ENCODE assay signal across 8 cellular contexts in genomic region chr7:75072978-75073282, GRCh38. TPM values are rescaled to one million over a fixed set of nuclear protein-coding genes. Genes with fewer than 3 reads are reported as not detected.
DNase-seq lines count a peak whose midpoint lies in the region; ATAC-seq, FAIRE-seq and TF ChIP-seq lines count a peak whose summit lies in the region.

No MANE protein-coding gene starts in this region.

- peaks cover 23% of the 10 kb centered on the region for H3K79me2 ChIP-seq in hepatocyte

- H4K20me1 ChIP-seq in hepatocyte (ENCODE audit: insufficient read depth, poor library complexity, severe bottlenecking): no peaks in the 10 kb centered on the region

- no peak for DNase-seq in activated CD8-positive, alpha-beta T cell treated with anti-CD3 and anti-CD28 coated beads, Interleukin-2, amount 10 ng/mL, durations not matched to agents 7 days and 5 days
- DNase-seq in hepatocyte (ENCODE audit: low spot score) (no peak), urothelium cell line (ENCODE audit: low spot score) (no peak), NCI-H187 treated with DMSO at 0.1 percent for 48 hours (lab: John Stamatoyannopoulos, UW) (no peak), A172 (ENCODE audit: low spot score) (no peak), DMS114 treated with DMSO at 0.1 percent for 48 hours (lab: John Stamatoyannopoulos, UW; ENCODE audit: unreplicated experiment) (no peak)
- DNase-seq in stimulated activated effector memory CD8-positive, alpha-beta T cell treated with anti-CD3 and anti-CD28 coated beads, Interleukin-12 subunit alpha, Interleukin-12 subunit beta, amount 100 ng/mL, for 72 hours (ENCODE audit: low spot score in 2 of 2): no peak

- peaks cover 14% of the 10 kb centered on the region for H3K4me1 Mint-ChIP-seq in activated CD8-positive, alpha-beta T cell treated with anti-CD3 and anti-CD28 coated beads, Interleukin-2, amount 10 ng/mL, durations not matched to agents 7 days and 5 days (ENCODE audit: low read depth)
- peaks cover 5% of the 10 kb centered on the region for H3K4me1 Mint-ChIP-seq in stimulated activated effector memory CD8-positive, alpha-beta T cell treated with anti-CD3 and anti-CD28 coated beads, Interleukin-12 subunit alpha, Interleukin-12 subunit beta, amount 100 ng/mL, for 72 hours

- peak overlapping the region; percentile 73 for H2AFZ ChIP-seq in hepatocyte

- H3K4me3 ChIP-seq in hepatocyte: peak overlapping the region; percentile 75

- H3K27me3 Mint-ChIP-seq in activated CD8-positive, alpha-beta T cell treated with anti-CD3 and anti-CD28 coated beads, Interleukin-2, amount 10 ng/mL, durations not matched to agents 7 days and 5 days (ENCODE audit: low read depth): no peaks in the 10 kb centered on the region

- no peak for FAIRE-seq in urothelium cell line (lab: Jason Lieb, UNC)

- H3K27ac Mint-ChIP-seq in activated CD8-positive, alpha-beta T cell treated with anti-CD3 and anti-CD28 coated beads, Interleukin-2, amount 10 ng/mL, durations not matched to agents 7 days and 5 days: peak overlapping the region; percentile 97
- peak overlapping the region; percentile 95 for H3K27ac Mint-ChIP-seq in stimulated activated effector memory CD8-positive, alpha-beta T cell treated with anti-CD3 and anti-CD28 coated beads, Interleukin-12 subunit alpha, Interleukin-12 subunit beta, amount 100 ng/mL, for 72 hours

- 4% methylated on average over 9 of the region's 9 CpGs for WGBS in hepatocyte (ENCODE audit: low lambda C conversion rate, missing lambda C conversion rate)

- peaks cover 19% of the 10 kb centered on the region for H3K36me3 Mint-ChIP-seq in activated CD8-positive, alpha-beta T cell treated with anti-CD3 and anti-CD28 coated beads, Interleukin-2, amount 10 ng/mL, durations not matched to agents 7 days and 5 days (ENCODE audit: low read depth)
- peaks cover 40% of the 10 kb centered on the region for H3K36me3 Mint-ChIP-seq in stimulated activated effector memory CD8-positive, alpha-beta T cell treated with anti-CD3 and anti-CD28 coated beads, Interleukin-12 subunit alpha, Interleukin-12 subunit beta, amount 100 ng/mL, for 72 hours

- peak; percentile 6 for ATAC-seq in HG02943 (IDR thresholded peaks at IDR 0.05; ENCODE audit: low read depth, unreplicated experiment)
- no peak for ATAC-seq in activated CD8-positive, alpha-beta T cell treated with anti-CD3 and anti-CD28 coated beads, Interleukin-2, amount 10 ng/mL, durations not matched to agents 7 days and 5 days
- no peak for ATAC-seq in stimulated activated effector memory CD8-positive, alpha-beta T cell treated with anti-CD3 and anti-CD28 coated beads, Interleukin-12 subunit alpha, Interleukin-12 subunit beta, amount 100 ng/mL, for 72 hours

- peak overlapping the region; percentile 97 for H3K4me3 Mint-ChIP-seq in activated CD8-positive, alpha-beta T cell treated with anti-CD3 and anti-CD28 coated beads, Interleukin-2, amount 10 ng/mL, durations not matched to agents 7 days and 5 days
- H3K4me3 Mint-ChIP-seq in stimulated activated effector memory CD8-positive, alpha-beta T cell treated with anti-CD3 and anti-CD28 coated beads, Interleukin-12 subunit alpha, Interleukin-12 subunit beta, amount 100 ng/mL, for 72 hours: peak overlapping the region; percentile 90

- CTCF ChIA-PET in activated CD8-positive, alpha-beta T cell treated with anti-CD3 and anti-CD28 coated beads, Interleukin-2, amount 10 ng/mL, durations not matched to agents 7 days and 5 days (lab: Charles Lee): interaction anchor here (0.9 kb wide), 1 partner anchor 9 kb away, joined by 3 read pairs; no protein-coding TSS in a partner anchor

- POLR2A ChIA-PET in activated CD8-positive, alpha-beta T cell treated with anti-CD3 and anti-CD28 coated beads, Interleukin-2, amount 10 ng/mL, durations not matched to agents 7 days and 5 days (lab: Charles Lee): interaction anchor here (0.6 kb wide), 2 partner anchors 688 to 1739 kb away, joined by 3 read pairs; no protein-coding TSS in a partner anchor

- H3K9me3 ChIP-seq in hepatocyte (ENCODE audit: low read depth): no peaks in the 10 kb centered on the region

- H3K27me3 ChIP-seq in hepatocyte: no peaks in the 10 kb centered on the region

- no peaks in the 10 kb centered on the region for H3K36me3 ChIP-seq in hepatocyte (replicated peaks; ENCODE audit: insufficient read depth, low read depth)

- no peaks in the 10 kb centered on the region for H3K9me2 ChIP-seq in hepatocyte (replicated peaks; ENCODE audit: insufficient read depth)

- H3K27ac ChIP-seq in hepatocyte: peak overlapping the region; percentile 94

- H3K4me2 ChIP-seq in hepatocyte: peak overlapping the region; percentile 87

- H3K4me1 ChIP-seq in hepatocyte (ENCODE audit: insufficient read depth): peaks cover 8% of the 10 kb centered on the region

- TF ChIP-seq CTCF in hepatocyte (IDR thresholded peaks at IDR 0.05; ENCODE audit: poor library complexity): no peak

- H3K9me3 Mint-ChIP-seq in activated CD8-positive, alpha-beta T cell treated with anti-CD3 and anti-CD28 coated beads, Interleukin-2, amount 10 ng/mL, durations not matched to agents 7 days and 5 days (ENCODE audit: insufficient read depth): no peaks in the 10 kb centered on the region
- no peaks in the 10 kb centered on the region for H3K9me3 Mint-ChIP-seq in stimulated activated effector memory CD8-positive, alpha-beta T cell treated with anti-CD3 and anti-CD28 coated beads, Interleukin-12 subunit alpha, Interleukin-12 subunit beta, amount 100 ng/mL, for 72 hours

RNA-seq across cellular contexts. Expression of gene RCC1L, which starts 0.7 kb away (rescaled TPM):
- total RNA-seq in activated CD8-positive, alpha-beta T cell treated with anti-CD3 and anti-CD28 coated beads, Interleukin-2, amount 10 ng/mL, durations not matched to agents 7 days and 5 days: 10 to 100 TPM; 40.8 to 42.9 TPM
- 47.8 and 52.6 TPM in 2 replicates for total RNA-seq in hepatocyte
- 44.5 and 53.6 TPM in 2 replicates for polyA plus RNA-seq in hepatocyte
- total RNA-seq in A172 (2014; rRNA removed; shearing (Covaris generic)): 121 and 129 TPM in 2 replicates

RNA-seq across cellular contexts. Expression of gene GTF2IRD2B, which starts 19.5 kb away (rescaled TPM):
- 10 to 100 TPM; 24.6 to 25.6 TPM for total RNA-seq in activated CD8-positive, alpha-beta T cell treated with anti-CD3 and anti-CD28 coated beads, Interleukin-2, amount 10 ng/mL, durations not matched to agents 7 days and 5 days
- 18.2 and 26.8 TPM in 2 replicates for total RNA-seq in hepatocyte
- 27.2 and 29.6 TPM in 2 replicates for polyA plus RNA-seq in hepatocyte
- 7.9 and 9.7 TPM in 2 replicates for total RNA-seq in A172 (2014; rRNA removed; shearing (Covaris generic))
